ENCODE assay signal across 15 cellular contexts in the genomic region with DNA sequence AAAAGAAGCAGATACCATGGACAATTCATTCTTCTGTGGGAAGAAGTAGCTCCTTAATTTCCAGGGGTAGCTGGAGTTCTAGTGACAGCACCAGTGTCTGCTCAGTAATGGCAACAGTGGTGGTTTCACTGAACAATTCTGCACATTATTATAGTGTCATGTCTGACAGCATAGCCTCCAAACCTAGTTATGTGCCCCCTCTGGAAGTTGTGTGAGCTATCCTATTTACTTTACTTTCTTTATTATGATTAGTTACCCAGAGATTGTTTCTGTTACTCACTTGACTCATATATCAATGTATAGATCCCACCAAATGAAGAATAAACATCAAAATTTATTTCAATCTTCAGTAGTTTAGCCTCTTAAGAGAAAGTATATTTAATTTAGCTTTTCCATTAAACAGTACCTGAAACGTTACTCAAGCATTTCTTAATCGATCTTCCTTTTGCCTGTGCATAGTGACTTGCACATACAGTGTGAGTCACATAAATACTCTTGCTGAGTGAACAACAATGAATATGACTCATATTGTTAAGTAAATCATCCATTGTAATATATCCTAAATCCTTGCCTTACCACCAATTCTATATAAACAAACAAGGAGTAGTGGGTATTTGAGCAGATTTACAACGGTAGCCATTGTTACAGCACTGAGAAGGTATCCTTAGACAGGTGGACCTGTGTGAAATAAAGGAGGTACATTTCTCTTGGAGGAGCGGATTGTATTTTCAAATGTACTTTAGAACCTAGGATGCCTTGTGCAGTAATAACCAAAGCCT.
DNase-seq lines count a peak whose midpoint lies in the region; ATAC-seq and TF ChIP-seq lines count a peak whose summit lies in the region.
"Had no signal": no experiment of that assay in that cellular context is flagged by ENCODE, and none has a peak within 500 bp of the region (broad histone marks: within the 10 kb centered on the region; RNA-seq: fewer than 3 reads in every experiment).

No MANE protein-coding gene starts in this region.

- H3K4me1 ChIP-seq in heart right ventricle = no peaks in the 10 kb centered on the region

- DNase-seq in AG08395 (ENCODE audit: low spot score) (peak; percentile 48), HT1080 (ENCODE audit: low read depth) (peak; percentile 73), brain pericyte (ENCODE audit: low read depth, low spot score) (peak; percentile 31), iris pigment epithelial cell (ENCODE audit: low read depth) (peak; percentile 90), heart right ventricle (no peak), DMS79 treated with DMSO at 0.1 percent for 48 hours (lab: John Stamatoyannopoulos, UW) (no peak)
- DNase-seq: activated CD4-positive, CD25-positive, alpha-beta regulatory T cell treated with anti-CD3 and anti-CD28 coated beads, Interleukin-2, amount 50 U/mL, for 72 hours; cerebellar nuclear complex; glutamatergic neuron; left ventricle myocardium superior; NCI-H1092 treated with DMSO at 0.1 percent for 48 hours; NCI-H748 treated with DMSO at 0.1 percent for 48 hours had no signal

- no peaks in the 10 kb centered on the region for H3K27me3 ChIP-seq in heart right ventricle

- peaks cover 0 to 3% (median 0%) of the 10 kb centered on the region in 11 donors for H3K9me3 ChIP-seq in heart right ventricle

- no peak overlapping the region for H3K27ac ChIP-seq in heart right ventricle
- H3K27ac ChIP-seq: HL-60 had no signal

- WGBS in heart right ventricle, 2 donors = 94 to 97% methylated on average over 4 of the region's 4 CpGs

- no peak for ATAC-seq in GM18868 (IDR thresholded peaks at IDR 0.05; ENCODE audit: unreplicated experiment)
- ATAC-seq in heart right ventricle = no peak
- no peak for ATAC-seq in GM21825 (IDR thresholded peaks at IDR 0.05; ENCODE audit: unreplicated experiment)
- ATAC-seq: left ventricle myocardium superior had no signal

- intact Hi-C loops in heart right ventricle (cut with DNase I) = no loop called here

- H3K36me3 ChIP-seq in heart right ventricle = no peaks in the 10 kb centered on the region

- no peak overlapping the region for H3K4me3 ChIP-seq in heart right ventricle

- no peak for TF ChIP-seq CTCF in heart right ventricle (IDR thresholded peaks at IDR 0.05)

Comparison
In these comparisons a context has a peak if more than half of its experiments do, and no peak if none do; other contexts are left out.
1. DNase-seq: peak in AG08395 (single experiment), HT1080 (single experiment), brain pericyte (single experiment) and iris pigment epithelial cell (single experiment); none in heart right ventricle (0 of 2) and DMS79 treated with DMSO at 0.1 percent for 48 hours (single experiment).